Comparison of ENCODE assay signal across 8 cellular contexts in genomic region chr2:152635635-152636298, GRCh38.
DNase-seq lines count a peak whose midpoint lies in the region; ATAC-seq and TF ChIP-seq lines count a peak whose summit lies in the region.

No MANE protein-coding gene starts in this region.

- H3K27ac ChIP-seq in neural cell (ENCODE audit: low read length) = no peak overlapping the region

- no peak overlapping the region for H3K4me3 ChIP-seq in NT2/D1 (ENCODE audit: insufficient read length, low read depth)
- H3K4me3 ChIP-seq in neural cell (ENCODE audit: low read length) = no peak overlapping the region

- peak; percentile 87 for TF ChIP-seq CTCF in neural cell (IDR thresholded peaks at IDR 0.05; ENCODE audit: poor library complexity, severe bottlenecking)

- no peak for TF ChIP-seq EP300 in neural cell (conservative IDR thresholded peaks at IDR 0.05; ENCODE audit: poor library complexity, severe bottlenecking)

- peak; percentile 83 for TF ChIP-seq RAD21 in neural cell (conservative IDR thresholded peaks at IDR 0.05)

- H3K4me2 ChIP-seq in neural cell (ENCODE audit: low read length) = no peak overlapping the region

- H3K4me1 ChIP-seq in NT2/D1 (ENCODE audit: insufficient read depth, insufficient read length) = no peaks in the 10 kb centered on the region

- DNase-seq in NCI-H2171 treated with DMSO at 0.1 percent for 48 hours (lab: John Stamatoyannopoulos, UW) (peak; percentile 42), NCI-H2171 (lab: John Stamatoyannopoulos, UW) (no peak), NT2/D1 (ENCODE audit: low read depth, low spot score) (peak; percentile 58), activated T-cell treated with anti-CD3 and anti-CD28 coated beads for 24 hours (ENCODE audit: low read depth) (peak; percentile 44), fibroblast of gingiva (ENCODE audit: low read depth) (peak; percentile 16), superior temporal gyrus (ENCODE audit: extremely low spot score) (peak; percentile 84)

- H3K9me3 ChIP-seq in NT2/D1 (ENCODE audit: insufficient read depth, low read length) (no peaks in the 10 kb centered on the region), neural cell (ENCODE audit: low read length) (no peaks in the 10 kb centered on the region)

- H3K9ac ChIP-seq in NT2/D1 (ENCODE audit: insufficient read length, low read depth) (no peak overlapping the region), neural cell (ENCODE audit: low read length) (no peak overlapping the region)

- H3K79me2 ChIP-seq in neural cell (replicated peaks; ENCODE audit: insufficient read depth, low read length) = no peaks in the 10 kb centered on the region

- peak; percentile 64 for ATAC-seq in HG03175 (IDR thresholded peaks at IDR 0.05; ENCODE audit: unreplicated experiment)

- no peaks in the 10 kb centered on the region for H3K27me3 ChIP-seq in NT2/D1 (ENCODE audit: insufficient read depth, insufficient read length)
- no peaks in the 10 kb centered on the region for H3K27me3 ChIP-seq in neural cell (ENCODE audit: insufficient read depth, low read depth, low read length)

- H3K36me3 ChIP-seq in NT2/D1 (ENCODE audit: insufficient read depth, insufficient read length, low read length) (peaks cover 44% of the 10 kb centered on the region), neural cell (ENCODE audit: insufficient read depth, low read length) (peaks cover 21% of the 10 kb centered on the region)

- no peaks in the 10 kb centered on the region for H4K20me1 ChIP-seq in neural cell (ENCODE audit: insufficient read depth)

- H3F3A ChIP-seq in neural cell (ENCODE audit: insufficient read depth, low read length, poor library complexity, severe bottlenecking) = no peaks in the 10 kb centered on the region

- no peak overlapping the region for H2AFZ ChIP-seq in neural cell (ENCODE audit: low read depth, low read length)

- H3K9me2 ChIP-seq in neural cell (ENCODE audit: insufficient read depth, low read length) = no peaks in the 10 kb centered on the region

TF ChIP-seq in neural cell, 6 proteins besides CTCF, POLR2A, EP300 and RAD21:
- TF ChIP-seq POLR2AphosphoS5 (IDR thresholded peaks at IDR 0.05) (no peak), EZH2 (IDR thresholded peaks at IDR 0.05; ENCODE audit: borderline replicate concordance, insufficient read depth, low read length, poor library complexity, severe bottlenecking) (no peak), TAF1 (IDR thresholded peaks at IDR 0.05; ENCODE audit: low read depth) (no peak), SMC3 (conservative IDR thresholded peaks at IDR 0.05; ENCODE audit: poor library complexity) (peak; percentile 96), MXI1 (conservative IDR thresholded peaks at IDR 0.05; ENCODE audit: poor library complexity, severe bottlenecking) (no peak)
- TF ChIP-seq, protein P1, sequence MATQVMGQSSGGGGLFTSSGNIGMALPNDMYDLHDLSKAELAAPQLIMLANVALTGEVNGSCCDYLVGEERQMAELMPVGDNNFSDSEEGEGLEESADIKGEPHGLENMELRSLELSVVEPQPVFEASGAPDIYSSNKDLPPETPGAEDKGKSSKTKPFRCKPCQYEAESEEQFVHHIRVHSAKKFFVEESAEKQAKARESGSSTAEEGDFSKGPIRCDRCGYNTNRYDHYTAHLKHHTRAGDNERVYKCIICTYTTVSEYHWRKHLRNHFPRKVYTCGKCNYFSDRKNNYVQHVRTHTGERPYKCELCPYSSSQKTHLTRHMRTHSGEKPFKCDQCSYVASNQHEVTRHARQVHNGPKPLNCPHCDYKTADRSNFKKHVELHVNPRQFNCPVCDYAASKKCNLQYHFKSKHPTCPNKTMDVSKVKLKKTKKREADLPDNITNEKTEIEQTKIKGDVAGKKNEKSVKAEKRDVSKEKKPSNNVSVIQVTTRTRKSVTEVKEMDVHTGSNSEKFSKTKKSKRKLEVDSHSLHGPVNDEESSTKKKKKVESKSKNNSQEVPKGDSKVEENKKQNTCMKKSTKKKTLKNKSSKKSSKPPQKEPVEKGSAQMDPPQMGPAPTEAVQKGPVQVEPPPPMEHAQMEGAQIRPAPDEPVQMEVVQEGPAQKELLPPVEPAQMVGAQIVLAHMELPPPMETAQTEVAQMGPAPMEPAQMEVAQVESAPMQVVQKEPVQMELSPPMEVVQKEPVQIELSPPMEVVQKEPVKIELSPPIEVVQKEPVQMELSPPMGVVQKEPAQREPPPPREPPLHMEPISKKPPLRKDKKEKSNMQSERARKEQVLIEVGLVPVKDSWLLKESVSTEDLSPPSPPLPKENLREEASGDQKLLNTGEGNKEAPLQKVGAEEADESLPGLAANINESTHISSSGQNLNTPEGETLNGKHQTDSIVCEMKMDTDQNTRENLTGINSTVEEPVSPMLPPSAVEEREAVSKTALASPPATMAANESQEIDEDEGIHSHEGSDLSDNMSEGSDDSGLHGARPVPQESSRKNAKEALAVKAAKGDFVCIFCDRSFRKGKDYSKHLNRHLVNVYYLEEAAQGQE (IDR thresholded peaks at IDR 0.05; ENCODE audit: borderline replicate concordance) = no peak
